In the genomic region with DNA sequence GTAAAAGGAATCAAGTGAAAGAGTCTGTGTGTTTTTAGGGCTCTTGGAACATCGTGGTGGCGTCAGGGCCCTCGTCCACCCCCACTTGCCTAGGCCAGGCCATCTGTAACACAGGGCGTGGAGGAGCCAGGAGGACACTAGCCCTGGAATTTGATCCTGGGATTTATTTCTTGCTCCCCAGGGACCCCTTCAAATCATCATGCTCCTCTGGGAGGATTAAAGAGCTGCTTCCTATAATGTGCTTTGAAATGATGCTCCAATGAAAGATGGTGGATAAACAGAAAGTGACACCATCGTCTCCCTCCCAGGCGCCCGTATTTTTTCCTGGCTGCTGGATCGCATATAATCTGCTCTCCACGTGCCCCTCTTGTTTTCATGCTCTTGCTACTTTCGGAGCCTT, we compare ENCODE assay signal across 18 cellular contexts.
"Had no signal": no experiment of that assay in that cellular context is flagged by ENCODE, and none has a peak within 500 bp of the region (broad histone marks: within the 10 kb centered on the region; RNA-seq: fewer than 3 reads in every experiment).

No MANE protein-coding gene starts in this region.

- H3K9me3 ChIP-seq: colonic mucosa, heart left ventricle, left ventricle myocardium inferior, prostate gland, right lobe of liver, stomach, thoracic aorta had no signal

- H3K4me3 ChIP-seq: colonic mucosa, heart left ventricle, left ventricle myocardium inferior, prostate gland, right lobe of liver, stomach, thoracic aorta had no signal

- H3K9me3 Mint-ChIP-seq: memory B cell, natural killer cell, WTC11 had no signal

- ATAC-seq: activated CD8-positive, alpha-beta T cell treated with anti-CD3 and anti-CD28 coated beads, Interleukin-2, amount 10 ng/mL, durations not matched to agents 7 days and 5 days; heart left ventricle; natural killer cell; right lobe of liver; WTC11 had no signal

- H3K27ac Mint-ChIP-seq: activated CD8-positive, alpha-beta T cell treated with anti-CD3 and anti-CD28 coated beads, Interleukin-2, amount 10 ng/mL, durations not matched to agents 7 days and 5 days; memory B cell; natural killer cell; WTC11 had no signal

- DNase-seq: activated CD4-positive, alpha-beta T cell treated with anti-CD3 and anti-CD28 coated beads for 48 hours; activated CD8-positive, alpha-beta memory T cell treated with anti-CD3 and anti-CD28 coated beads, Interleukin-2, amount 50 U/mL, for 48 hours; activated CD8-positive, alpha-beta T cell treated with anti-CD3 and anti-CD28 coated beads, Interleukin-2, amount 10 ng/mL, durations not matched to agents 7 days and 5 days; activated naive CD4-positive, alpha-beta T cell; caudate nucleus; colonic mucosa; heart left ventricle; islet precursor cell; left ventricle myocardium inferior; natural killer cell; occipital lobe; right lobe of liver; stimulated activated CD4-positive, alpha-beta T cell treated with anti-CD3 and anti-CD28 coated beads, Interleukin-2, amount 100 ng/mL, for 48 hours; stomach had no signal

- H3K27me3 ChIP-seq: colonic mucosa, right lobe of liver had no signal

- H3K4me1 ChIP-seq: colonic mucosa, heart left ventricle, left ventricle myocardium inferior, prostate gland had no signal

- H3K36me3 Mint-ChIP-seq: natural killer cell, WTC11 had no signal

- H3K4me1 Mint-ChIP-seq: memory B cell had no signal

- H3K36me3 ChIP-seq: prostate gland, thoracic aorta had no signal

- H3K27ac ChIP-seq: colonic mucosa, heart left ventricle, left ventricle myocardium inferior, prostate gland, right lobe of liver, stomach, thoracic aorta had no signal

- H3K4me3 Mint-ChIP-seq: activated CD8-positive, alpha-beta T cell treated with anti-CD3 and anti-CD28 coated beads, Interleukin-2, amount 10 ng/mL, durations not matched to agents 7 days and 5 days; memory B cell; natural killer cell; WTC11 had no signal

- H3K27me3 Mint-ChIP-seq: memory B cell had no signal
